Comparison of ENCODE assay signal across 12 cellular contexts in the genomic region with DNA sequence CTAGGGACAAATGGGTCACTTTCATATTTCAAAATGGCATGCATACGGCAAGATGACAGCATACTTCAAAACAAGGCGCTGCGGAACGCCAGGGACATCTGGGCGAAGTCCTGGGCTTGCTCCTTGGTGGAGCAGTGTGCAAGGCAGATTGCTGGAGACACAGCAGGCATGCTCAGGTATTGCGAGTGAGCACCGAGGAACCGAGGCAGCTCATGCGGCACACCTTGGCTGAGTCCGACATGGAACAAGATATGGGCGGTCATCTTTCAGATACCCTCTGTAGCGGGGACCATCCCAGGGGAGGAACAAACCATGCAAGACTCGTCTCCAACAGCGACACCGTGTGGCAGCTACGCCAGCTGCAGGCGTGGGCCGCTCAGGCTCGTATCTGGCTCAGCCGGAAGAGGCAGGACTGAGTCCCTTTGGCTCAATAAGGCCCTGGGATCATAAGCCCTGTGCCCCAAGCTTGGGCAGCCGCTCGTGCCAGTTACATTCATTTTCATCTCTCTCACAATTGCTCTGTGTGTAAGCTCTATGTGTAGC.
A peak's percentile ranks its signal among the peaks of the same experiment; 100 is the strongest.
DNase-seq lines count a peak whose midpoint lies in the region; ATAC-seq and TF ChIP-seq lines count a peak whose summit lies in the region.
"Had no signal": no experiment of that assay in that cellular context is flagged by ENCODE, and none has a peak within 500 bp of the region (broad histone marks: within the 10 kb centered on the region; RNA-seq: fewer than 3 reads in every experiment).

No MANE protein-coding gene starts in this region.

- H3K27me3 Mint-ChIP-seq in activated T-cell treated with anti-CD3 and anti-CD28 coated beads, Interleukin-2, amount 50 U/mL, for 72 hours (ENCODE audit: low read depth), result peaks cover 18% of the 10 kb centered on the region

- DNase-seq in GM12864 (ENCODE audit: low read depth), result no peak
- DNase-seq in activated T-cell treated with anti-CD3 and anti-CD28 coated beads, Interleukin-2, amount 50 U/mL, for 72 hours, result peak; percentile 4 to 13
- DNase-seq in iPS-NIHi7 (ENCODE audit: extremely low spot score), result peak; percentile 85
- DNase-seq in Ammon's horn (ENCODE audit: low spot score), result no peak
- DNase-seq: effector CD8-positive, alpha-beta T cell; KBM-7; NCI-H510A; T-helper 9 cell had no signal

- no peak overlapping the region for H3K4me3 ChIP-seq in GM12864 (ENCODE audit: low read depth, low read length)

- H3K27ac Mint-ChIP-seq in activated T-cell treated with anti-CD3 and anti-CD28 coated beads, Interleukin-2, amount 50 U/mL, for 72 hours, result no peak overlapping the region

- no peaks in the 10 kb centered on the region for H3K36me3 Mint-ChIP-seq in activated T-cell treated with anti-CD3 and anti-CD28 coated beads, Interleukin-2, amount 50 U/mL, for 72 hours (ENCODE audit: insufficient read depth in 2 of 2)

- TF ChIP-seq CTCF in C4-2B (conservative IDR thresholded peaks at IDR 0.05), result peak; percentile 35
- TF ChIP-seq CTCF in GM12864 (IDR thresholded peaks at IDR 0.05; ENCODE audit: low read depth, low read length, missing control alignments), result peak; percentile 44

- H3K9me3 Mint-ChIP-seq in activated T-cell treated with anti-CD3 and anti-CD28 coated beads, Interleukin-2, amount 50 U/mL, for 72 hours, result peaks cover 0 to 5% of the 10 kb centered on the region in 2 donors

- H3K4me1 Mint-ChIP-seq in activated T-cell treated with anti-CD3 and anti-CD28 coated beads, Interleukin-2, amount 50 U/mL, for 72 hours (ENCODE audit: low read depth), result peaks cover 6% of the 10 kb centered on the region

- H3K4me3 Mint-ChIP-seq in activated T-cell treated with anti-CD3 and anti-CD28 coated beads, Interleukin-2, amount 50 U/mL, for 72 hours, result no peak overlapping the region

- ATAC-seq in activated T-cell treated with anti-CD3 and anti-CD28 coated beads, Interleukin-2, amount 50 U/mL, for 72 hours (replicated peaks in 1 of 2), result no peak
- ATAC-seq in HG03571 (IDR thresholded peaks at IDR 0.05; ENCODE audit: unreplicated experiment) (no peak), GM21619 (IDR thresholded peaks at IDR 0.05; ENCODE audit: unreplicated experiment) (no peak), HG03025 (IDR thresholded peaks at IDR 0.05; ENCODE audit: low FRiP score, unreplicated experiment) (no peak)

- H3K27ac ChIP-seq in C4-2B, result no peak overlapping the region

Comparison
In these comparisons a context has a peak if more than half of its experiments do, and no peak if none do; other contexts are left out.
1. DNase-seq: peak in activated T-cell treated with anti-CD3 and anti-CD28 coated beads, Interleukin-2, amount 50 U/mL, for 72 hours (2 of 2) and iPS-NIHi7 (single experiment); none in GM12864 (single experiment) and Ammon's horn (single experiment).